4 cellular contexts compared by ENCODE assay signal in the genomic region with DNA sequence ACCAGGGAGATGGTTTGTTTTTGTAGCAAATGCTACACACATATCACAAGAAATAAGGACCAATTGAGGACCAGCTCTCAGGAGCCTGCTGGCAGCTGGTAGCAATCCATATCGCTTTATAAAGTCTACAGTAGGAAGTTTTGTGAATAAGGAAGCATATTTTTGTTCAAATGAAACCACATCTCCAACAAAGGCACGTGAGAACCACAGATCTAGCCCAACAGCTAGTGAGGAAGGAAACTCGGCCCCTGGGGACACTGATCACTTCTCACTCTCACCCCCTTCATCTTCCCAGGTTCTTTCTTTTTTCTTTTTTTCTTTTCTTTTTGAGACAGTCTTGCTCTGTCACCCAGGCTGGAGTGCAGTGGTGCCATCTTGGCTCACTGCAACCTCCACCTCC. TPM values are rescaled to one million over a fixed set of nuclear protein-coding genes. Genes with fewer than 3 reads are reported as not detected.
"Had no signal": no experiment of that assay in that cellular context is flagged by ENCODE, and none has a peak within 500 bp of the region (broad histone marks: within the 10 kb centered on the region; RNA-seq: fewer than 3 reads in every experiment).

No MANE protein-coding gene starts in this region.

RNA-seq across cellular contexts. Expression of a gene that starts 42.1 kb away (rescaled TPM):
- total RNA-seq: M059J, RPMI7951, SJCRH30, SK-MEL-5 had no signal
